In genomic region chr20:15977026-15977425, GRCh38 we compare ENCODE assay signal across 25 cellular contexts.
DNase-seq lines count a peak whose midpoint lies in the region; ATAC-seq, FAIRE-seq and TF ChIP-seq lines count a peak whose summit lies in the region.
"Had no signal": no experiment of that assay in that cellular context is flagged by ENCODE, and none has a peak within 500 bp of the region (broad histone marks: within the 10 kb centered on the region; RNA-seq: fewer than 3 reads in every experiment).

No MANE protein-coding gene starts in this region.

- no peak for ATAC-seq in HG03521 (IDR thresholded peaks at IDR 0.05; ENCODE audit: unreplicated experiment)
- ATAC-seq: HepG2, K562 had no signal

- FAIRE-seq in H1 (lab: Jason Lieb, UNC), result peak; percentile 69
- FAIRE-seq: G401.6, HepG2, K562, RCC 7860 had no signal

- H3K56ac ChIP-seq in H1 (replicated peaks; ENCODE audit: insufficient read length, low read depth, low read length) (peak overlapping the region; percentile 60), mesendoderm (ENCODE audit: low read length) (no peak overlapping the region)

- no peak for TF ChIP-seq POLR2A in H1 (IDR thresholded peaks at IDR 0.05; ENCODE audit: control extremely low read depth in 1 of 2, low read depth in 2 of 2, low read length in 2 of 2)

- H3K4ac ChIP-seq in H1 (replicated peaks; ENCODE audit: insufficient read length, low read depth, low read length) (peak overlapping the region; percentile 30), mesendoderm (ENCODE audit: low read depth, low read length) (no peak overlapping the region)

- H4K8ac ChIP-seq in H1 (ENCODE audit: extremely low read depth, insufficient read depth, low read length), result no peak overlapping the region
- H4K8ac ChIP-seq in mesendoderm (ENCODE audit: low read depth, low read length), result no peak overlapping the region

- H3K36me3 ChIP-seq in HUES6 (ENCODE audit: control insufficient read depth, insufficient read depth, low read length), result no peaks in the 10 kb centered on the region
- H3K36me3 ChIP-seq in H1 (ENCODE audit: control insufficient read depth in 2 of 4, insufficient read depth in 4 of 4, low read length in 3 of 4), result peaks cover 0 to 13% (median 0%) of the 10 kb centered on the region in 4 experiments; a peak in 1 of 8 replicates
- H3K36me3 ChIP-seq in mesendoderm (ENCODE audit: control insufficient read depth, insufficient read depth, low read length), result no peaks in the 10 kb centered on the region
- H3K36me3 ChIP-seq: SJCRH30 had no signal

- H2BK12ac ChIP-seq in H1 (ENCODE audit: low read depth, low read length), result peak overlapping the region; percentile 13

- peak overlapping the region; percentile 96 for H3K27ac Mint-ChIP-seq in Calu3 (ENCODE audit: unreplicated experiment)
- H3K27ac Mint-ChIP-seq in activated T-helper 1 cell treated with anti-CD3 and anti-CD28 coated beads, Interleukin-12 subunit alpha, Interleukin-12 subunit beta, Interleukin-2, Interleukin-4 antibody, amounts not matched to agents 30 ng/mL and 10 ng/mL and 1 ng/mL, durations not matched to agents 14 hours and 24 hours and 36 hours, result no peak overlapping the region
- H3K27ac Mint-ChIP-seq: CD4-positive, alpha-beta memory T cell; HFFc6 had no signal

- H3K4me1 ChIP-seq in HUES6 (ENCODE audit: control insufficient read depth, insufficient read depth, low read length) (peaks cover 31% of the 10 kb centered on the region), H1 (replicated peaks in 1 of 4; ENCODE audit: control insufficient read depth in 3 of 4, insufficient read depth in 4 of 4, low read length in 3 of 4) (peaks cover 0 to 21% (median 12%) of the 10 kb centered on the region in 4 experiments; a peak in 4 of 7 replicates), mesendoderm (ENCODE audit: control insufficient read depth, low read depth, low read length) (no peaks in the 10 kb centered on the region)
- H3K4me1 ChIP-seq: BLaER1 treated with 17β-estradiol and CSF1 and Interleukin-3, amounts not matched to agents 10 nM and 100 nM; Caco-2; SJCRH30 had no signal

- H3K18ac ChIP-seq in H1 (ENCODE audit: extremely low read depth, low read length), result peak overlapping the region; percentile 33
- no peak overlapping the region for H3K18ac ChIP-seq in mesendoderm (ENCODE audit: low read length)

- no peak overlapping the region for H2BK15ac ChIP-seq in H1 (ENCODE audit: low read length)
- H2BK15ac ChIP-seq in mesendoderm (replicated peaks; ENCODE audit: low read depth), result no peak overlapping the region

- H2AFZ ChIP-seq in H1 (ENCODE audit: low read length), result 0 out of 2 replicates have a peak overlapping the region, but pooled peaks have one; percentile 61

- no peaks in the 10 kb centered on the region for H3K79me1 ChIP-seq in H1 (ENCODE audit: low read depth, low read length)
- H3K79me1 ChIP-seq in mesendoderm (ENCODE audit: low read length), result no peaks in the 10 kb centered on the region

- BruUV-seq in Calu3 (replicated peaks; lab: Mats Ljungman, UMichigan), result no TSS peak

- H3K4me3 ChIP-seq in HUES6 (ENCODE audit: low read depth, low read length) (no peak overlapping the region), H1 (ENCODE audit: extremely low read depth in 1 of 4, insufficient read depth in 2 of 4, low read depth in 3 of 4, low read length in 4 of 4) (peak overlapping the region in 1 of 4 experiments; percentile 25; a peak in 1 of 8 replicates), mesendoderm (ENCODE audit: low read length) (no peak overlapping the region)
- H3K4me3 ChIP-seq: BLaER1 treated with 17β-estradiol and CSF1 and Interleukin-3, amounts not matched to agents 10 nM and 100 nM; K562; SJCRH30 had no signal

- TF ChIP-seq RAD21 in H1 (IDR thresholded peaks at IDR 0.05 in 1 of 2, conservative IDR thresholded peaks at IDR 0.05 in 1 of 2; ENCODE audit: low read depth in 2 of 2, low read length in 2 of 2), result no peak

- H2BK120ac ChIP-seq in H1 (replicated peaks; ENCODE audit: low read depth, low read length) (peak overlapping the region; percentile 63), mesendoderm (ENCODE audit: low read depth, low read length) (no peak overlapping the region)

- H3K23ac ChIP-seq in H1 (ENCODE audit: insufficient read length) (no peak overlapping the region), mesendoderm (ENCODE audit: low read length) (no peak overlapping the region)

- H2BK20ac ChIP-seq in H1 (ENCODE audit: low read length), result peak overlapping the region; percentile 4; the same call in 1 of the 2 replicates

- H3K27me3 Mint-ChIP-seq in Calu3 (ENCODE audit: unreplicated experiment), result no peaks in the 10 kb centered on the region
- H3K27me3 Mint-ChIP-seq in activated T-helper 1 cell treated with anti-CD3 and anti-CD28 coated beads, Interleukin-12 subunit alpha, Interleukin-12 subunit beta, Interleukin-2, Interleukin-4 antibody, amounts not matched to agents 30 ng/mL and 10 ng/mL and 1 ng/mL, durations not matched to agents 14 hours and 24 hours and 36 hours (ENCODE audit: insufficient read depth), result no peaks in the 10 kb centered on the region
- H3K27me3 Mint-ChIP-seq: CD4-positive, alpha-beta memory T cell had no signal

- peaks cover 1% of the 10 kb centered on the region for H3K9me3 Mint-ChIP-seq in Calu3 (ENCODE audit: low read depth, unreplicated experiment)
- H3K9me3 Mint-ChIP-seq in activated T-helper 1 cell treated with anti-CD3 and anti-CD28 coated beads, Interleukin-12 subunit alpha, Interleukin-12 subunit beta, Interleukin-2, Interleukin-4 antibody, amounts not matched to agents 30 ng/mL and 10 ng/mL and 1 ng/mL, durations not matched to agents 14 hours and 24 hours and 36 hours, result peaks cover 11% of the 10 kb centered on the region

- no peak overlapping the region for H3K14ac ChIP-seq in H1 (ENCODE audit: insufficient read length)

- H3K79me2 ChIP-seq in H1 (ENCODE audit: control insufficient read depth in 1 of 2, insufficient read depth in 2 of 2, low read length in 2 of 2) (no peaks in the 10 kb centered on the region), mesendoderm (ENCODE audit: control insufficient read depth, insufficient read depth, low read length) (no peaks in the 10 kb centered on the region)

- peaks cover 12% of the 10 kb centered on the region for H3K36me3 Mint-ChIP-seq in Calu3 (ENCODE audit: insufficient read depth, unreplicated experiment)
- no peaks in the 10 kb centered on the region for H3K36me3 Mint-ChIP-seq in activated T-helper 1 cell treated with anti-CD3 and anti-CD28 coated beads, Interleukin-12 subunit alpha, Interleukin-12 subunit beta, Interleukin-2, Interleukin-4 antibody, amounts not matched to agents 30 ng/mL and 10 ng/mL and 1 ng/mL, durations not matched to agents 14 hours and 24 hours and 36 hours (ENCODE audit: low read depth)
- H3K36me3 Mint-ChIP-seq: CD4-positive, alpha-beta memory T cell had no signal

- no peak for DNase-seq in Calu3
- no peak for DNase-seq in H1 (ENCODE audit: low read depth in 1 of 2, low spot score in 2 of 2)
- peak; percentile 52 for DNase-seq in mesendoderm
- no peak for DNase-seq in KBM-7
- no peak for DNase-seq in activated T-helper 1 cell treated with anti-CD3 and anti-CD28 coated beads, Interleukin-12 subunit alpha, Interleukin-12 subunit beta, Interleukin-2, Interleukin-4 antibody, amounts not matched to agents 30 ng/mL and 10 ng/mL and 1 ng/mL, durations not matched to agents 14 hours and 24 hours and 36 hours (ENCODE audit: low spot score)
- DNase-seq in activated T-cell treated with anti-CD3 and anti-CD28 coated beads, Interleukin-2, amount 50 U/mL, for 48 hours, result no peak
- DNase-seq: 8988T; Caco-2; CD4-positive, alpha-beta memory T cell; HFFc6; NCI-H1092; NCI-H1436; NCI-H187 treated with DMSO at 0.1 percent for 48 hours; NCI-H510A treated with DMSO at 0.1 percent for 48 hours; NCI-H774; OCI-M1; T-helper 1 cell had no signal

- H4K91ac ChIP-seq in H1 (replicated peaks; ENCODE audit: insufficient read length, low read length), result peak overlapping the region; percentile 82

- 59% methylated on average over 5 of the region's 5 CpGs; no CpG with 5 or more reads in 1 of the 2 experiments for WGBS in H1 (ENCODE audit: extremely low coverage in 1 of 2, insufficient coverage in 1 of 2, insufficient read length in 1 of 2, insufficient replicate concordance in 2 of 2, low coverage in 1 of 2, low lambda C conversion rate in 2 of 2, missing lambda C conversion rate in 1 of 2), 2 experiments
- WGBS in mesendoderm (ENCODE audit: extremely low coverage, insufficient coverage, low lambda C conversion rate), result no CpG with 5 or more reads among the region's 5 CpGs

- no peaks in the 10 kb centered on the region for H4K20me1 ChIP-seq in H1 (replicated peaks in 1 of 2; ENCODE audit: control insufficient read depth in 1 of 2, insufficient read depth in 2 of 2, low read length in 2 of 2)
- H4K20me1 ChIP-seq: BLaER1 treated with 17β-estradiol and CSF1 and Interleukin-3, amounts not matched to agents 10 nM and 100 nM had no signal

- POLR2A ChIA-PET in H1 (lab: Charles Lee; ENCODE audit: partially characterized antibody), result interaction anchor here (1.7 kb wide), 1 partner anchor 9 kb away, joined by 4 read pairs; no protein-coding TSS in a partner anchor

- H2BK5ac ChIP-seq in H1 (ENCODE audit: low read depth, low read length) (peak overlapping the region; percentile 30; the same call in 1 of the 2 replicates), mesendoderm (ENCODE audit: low read length) (no peak overlapping the region)

- in situ Hi-C loops in KBM-7 (cut with MboI; ENCODE audit: low pct_unique_long_range_greater_than_20kb, low sequenced_read_pairs), result no loop called here

- H3K4me3 Mint-ChIP-seq in Calu3 (ENCODE audit: low read depth, unreplicated experiment), result peak overlapping the region; percentile 47
- no peak overlapping the region for H3K4me3 Mint-ChIP-seq in activated T-helper 1 cell treated with anti-CD3 and anti-CD28 coated beads, Interleukin-12 subunit alpha, Interleukin-12 subunit beta, Interleukin-2, Interleukin-4 antibody, amounts not matched to agents 30 ng/mL and 10 ng/mL and 1 ng/mL, durations not matched to agents 14 hours and 24 hours and 36 hours
- H3K4me3 Mint-ChIP-seq: CD4-positive, alpha-beta memory T cell; HFFc6 had no signal

- peaks cover 11% of the 10 kb centered on the region for H3K9me3 ChIP-seq in HUES6 (ENCODE audit: control insufficient read depth, insufficient read depth, low read depth, low read length)
- peaks cover 5 to 10% of the 10 kb centered on the region in 2 experiments; a peak in 3 of 4 replicates for H3K9me3 ChIP-seq in H1 (ENCODE audit: insufficient read depth in 2 of 2, low read depth in 1 of 2, low read length in 1 of 2)
- H3K9me3 ChIP-seq: Caco-2, SJCRH30 had no signal

- H4K5ac ChIP-seq in H1 (ENCODE audit: insufficient read length, low read depth, low read length), result peak overlapping the region; percentile 82
- no peak overlapping the region for H4K5ac ChIP-seq in mesendoderm (ENCODE audit: low read length)

- H2AK5ac ChIP-seq in H1 (ENCODE audit: low read depth, low read length) (peak overlapping the region; percentile 53; the same call in 1 of the 2 replicates), mesendoderm (ENCODE audit: low read length) (no peak overlapping the region)

- intact Hi-C loops in Calu3 (cut with micrococcal nuclease; ENCODE audit: unreplicated experiment), result no loop called here
- intact Hi-C loops in activated T-helper 1 cell treated with anti-CD3 and anti-CD28 coated beads, Interleukin-12 subunit alpha, Interleukin-12 subunit beta, Interleukin-2, Interleukin-4 antibody, amounts not matched to agents 30 ng/mL and 10 ng/mL and 1 ng/mL, durations not matched to agents 14 hours and 24 hours and 36 hours (cut with micrococcal nuclease), result no loop called here

- CTCF ChIA-PET in Calu3 (lab: Charles Lee), result no interaction called here
- CTCF ChIA-PET in H1 (lab: Charles Lee; ENCODE audit: partially characterized antibody), result interaction anchor here (1.1 kb wide), 1 partner anchor 9 kb away, joined by 3 read pairs; no protein-coding TSS in a partner anchor

- H3K27ac ChIP-seq in HUES6 (ENCODE audit: low read depth, low read length), result peak overlapping the region; percentile 24; the same call in 1 of the 2 replicates
- H3K27ac ChIP-seq in H1 (ENCODE audit: low read depth, low read length), result peak overlapping the region; percentile 78
- no peak overlapping the region for H3K27ac ChIP-seq in mesendoderm (ENCODE audit: low read depth, low read length)
- H3K27ac ChIP-seq: BLaER1 treated with 17β-estradiol and CSF1 and Interleukin-3, amounts not matched to agents 10 nM and 100 nM; SJCRH30 had no signal

- TF ChIP-seq EP300 in H1 (IDR thresholded peaks at IDR 0.05; ENCODE audit: borderline replicate concordance in 1 of 2, low read depth in 2 of 2, low read length in 2 of 2), result no peak

- H3K4me2 ChIP-seq in H1 (ENCODE audit: insufficient read depth in 1 of 2, low read depth in 2 of 2, low read length in 2 of 2), result peak overlapping the region in 1 of 2 experiments; percentile 47; a peak in 2 of 4 replicates
- no peak overlapping the region for H3K4me2 ChIP-seq in mesendoderm (ENCODE audit: low read length)
- H3K4me2 ChIP-seq: BLaER1 treated with 17β-estradiol and CSF1 and Interleukin-3, amounts not matched to agents 10 nM and 100 nM had no signal

- H3K27me3 ChIP-seq in HUES6 (ENCODE audit: control insufficient read depth, insufficient read depth, low read length) (no peaks in the 10 kb centered on the region), H1 (replicated peaks in 1 of 4; ENCODE audit: control insufficient read depth in 3 of 4, extremely low read depth in 1 of 4, insufficient read depth in 3 of 4, low read length in 3 of 4) (no peaks in the 10 kb centered on the region), mesendoderm (ENCODE audit: insufficient read depth, low read length, poor library complexity) (no peaks in the 10 kb centered on the region)
- H3K27me3 ChIP-seq: BLaER1 treated with 17β-estradiol and CSF1 and Interleukin-3, amounts not matched to agents 10 nM and 100 nM; SJCRH30 had no signal

- H3K9ac ChIP-seq in HUES6 (ENCODE audit: low read length) (no peak overlapping the region), H1 (replicated peaks in 1 of 4; ENCODE audit: extremely low read depth in 1 of 4, low read depth in 3 of 4, low read length in 3 of 4) (no peak overlapping the region), mesendoderm (ENCODE audit: low read length) (no peak overlapping the region)
- H3K9ac ChIP-seq: BLaER1 treated with 17β-estradiol and CSF1 and Interleukin-3, amounts not matched to agents 10 nM and 100 nM had no signal

- no peaks in the 10 kb centered on the region for H3K23me2 ChIP-seq in H1 (ENCODE audit: low read depth, low read length)

- peaks cover 16% of the 10 kb centered on the region for H3K4me1 Mint-ChIP-seq in Calu3 (ENCODE audit: low read depth, unreplicated experiment)
- no peaks in the 10 kb centered on the region for H3K4me1 Mint-ChIP-seq in activated T-helper 1 cell treated with anti-CD3 and anti-CD28 coated beads, Interleukin-12 subunit alpha, Interleukin-12 subunit beta, Interleukin-2, Interleukin-4 antibody, amounts not matched to agents 30 ng/mL and 10 ng/mL and 1 ng/mL, durations not matched to agents 14 hours and 24 hours and 36 hours (ENCODE audit: low read depth)
- H3K4me1 Mint-ChIP-seq: CD4-positive, alpha-beta memory T cell had no signal

- TF ChIP-seq CTCF in Calu3 (IDR thresholded peaks at IDR 0.05; ENCODE audit: unreplicated experiment) (no peak), H1 (IDR thresholded peaks at IDR 0.05; ENCODE audit: control extremely low read depth in 1 of 3, insufficient read depth in 1 of 3, low read depth in 1 of 3, low read length in 3 of 3) (no peak)
